Comparison of ENCODE assay signal across 8 cellular contexts in genomic region chr20:32465092-32465900, GRCh38.
DNase-seq lines count a peak whose midpoint lies in the region; ATAC-seq and FAIRE-seq lines count a peak whose summit lies in the region.
"Had no signal": no experiment of that assay in that cellular context is flagged by ENCODE, and none has a peak within 500 bp of the region (broad histone marks: within the 10 kb centered on the region; RNA-seq: fewer than 3 reads in every experiment).

No MANE protein-coding gene starts in this region.

- no peaks in the 10 kb centered on the region for H3K9me3 ChIP-seq in mucosa of rectum (ENCODE audit: control insufficient read depth in 2 of 2, low read length in 2 of 2)

- ATAC-seq in stimulated activated naive CD8-positive, alpha-beta T cell treated with anti-CD3 and anti-CD28 coated beads, Interleukin-15, Interleukin-2, amounts not matched to agents 100 U/mL and 50 U/mL, for 24 hours = no peak

- H3K4me3 ChIP-seq in mucosa of rectum (ENCODE audit: low read length in 2 of 2) = no peak overlapping the region

- peak overlapping the region; percentile 97 for H3K27ac ChIP-seq in mucosa of rectum (ENCODE audit: low read depth in 2 of 2, low read length in 2 of 2)

- no peaks in the 10 kb centered on the region for H3K27me3 ChIP-seq in mucosa of rectum (ENCODE audit: control insufficient read depth in 2 of 2, insufficient read depth in 2 of 2, low read length in 2 of 2)

- peaks cover 66 to 68% of the 10 kb centered on the region in 2 donors for H3K4me1 ChIP-seq in mucosa of rectum (ENCODE audit: control insufficient read depth in 2 of 2, insufficient read depth in 2 of 2, low read length in 2 of 2)

- peaks cover 4 to 7% of the 10 kb centered on the region in 2 donors for H3K36me3 ChIP-seq in mucosa of rectum (ENCODE audit: control insufficient read depth in 2 of 2, insufficient read depth in 2 of 2, low read length in 2 of 2)

- FAIRE-seq in RCC 7860 (lab: Jason Lieb, UNC) = no peak

- peak; percentile 64 for DNase-seq in RCC 7860 (ENCODE audit: low spot score)
- DNase-seq in fibroblast of gingiva (ENCODE audit: low read depth) = peak; percentile 54
- peak; percentile 89 for DNase-seq in ureter (ENCODE audit: low spot score)
- DNase-seq in cerebellar nuclear complex (lab: John Stamatoyannopoulos, UW) = no peak
- DNase-seq in stimulated activated naive CD8-positive, alpha-beta T cell treated with anti-CD3 and anti-CD28 coated beads, Interleukin-15, Interleukin-2, amounts not matched to agents 100 U/mL and 50 U/mL, for 24 hours = no peak
- no peak for DNase-seq in effector CD8-positive, alpha-beta T cell (lab: John Stamatoyannopoulos, UW)
- DNase-seq: activated CD4-positive, CD25-positive, alpha-beta regulatory T cell had no signal

- peak overlapping the region; percentile 54 to 67 for H3K9ac ChIP-seq in mucosa of rectum (ENCODE audit: low read depth in 1 of 2, low read length in 2 of 2)

Comparison
In these comparisons a context has a peak if more than half of its experiments do, and no peak if none do; other contexts are left out.
1. DNase-seq: peak in RCC 7860 (single experiment), fibroblast of gingiva (single experiment) and ureter (single experiment); none in cerebellar nuclear complex (0 of 2), stimulated activated naive CD8-positive, alpha-beta T cell treated with anti-CD3 and anti-CD28 coated beads, Interleukin-15, Interleukin-2, amounts not matched to agents 100 U/mL and 50 U/mL, for 24 hours (single experiment) and effector CD8-positive, alpha-beta T cell (single experiment).